17 cellular contexts compared by ENCODE assay signal in the genomic region with DNA sequence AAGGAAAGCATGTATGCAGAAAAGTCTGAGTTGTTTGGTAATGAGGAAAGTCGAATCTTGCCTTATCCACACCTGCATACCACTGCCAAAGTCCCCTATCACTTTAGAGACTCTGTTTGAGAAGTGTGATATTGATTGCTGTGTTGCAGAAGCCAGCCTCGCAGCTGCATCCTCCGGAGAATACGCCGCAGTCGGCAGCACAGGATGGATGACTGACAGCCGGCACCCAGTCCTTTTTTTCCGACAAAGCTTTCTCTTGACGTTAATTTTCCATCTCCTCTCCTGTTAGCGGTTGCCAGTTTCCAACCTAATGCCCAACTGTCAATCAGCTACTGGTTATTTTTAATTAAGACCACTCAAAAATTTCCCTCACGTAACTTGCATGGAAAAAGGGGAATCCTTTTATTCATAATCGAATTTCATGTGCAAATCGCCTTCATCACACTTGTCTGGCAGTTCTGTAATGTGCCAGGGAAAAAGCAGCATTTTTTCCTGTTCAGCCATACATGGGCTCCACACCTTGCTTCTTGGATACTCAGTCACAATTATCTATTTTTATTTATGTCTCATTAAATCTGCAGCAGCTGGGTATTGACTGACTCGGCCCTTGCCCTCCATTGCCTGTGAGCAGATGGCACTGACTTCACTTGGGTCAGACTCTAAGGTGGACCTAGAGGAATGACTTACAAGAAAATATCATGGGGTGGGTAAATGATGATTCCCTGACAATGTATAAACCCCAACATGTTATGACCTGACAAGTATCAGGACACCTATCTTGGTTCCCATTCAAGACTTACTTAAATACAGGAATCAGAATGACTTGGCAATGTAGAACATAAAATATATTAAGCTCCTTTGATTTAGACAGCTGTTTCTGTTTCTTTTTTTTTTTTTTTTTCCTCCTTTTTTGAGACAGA.
"Had no signal": no experiment of that assay in that cellular context is flagged by ENCODE, and none has a peak within 500 bp of the region (broad histone marks: within the 10 kb centered on the region; RNA-seq: fewer than 3 reads in every experiment).

No MANE protein-coding gene starts in this region.

- DNase-seq: activated CD4-positive, alpha-beta memory T cell treated with anti-CD3 and anti-CD28 coated beads for 36 hours; activated CD4-positive, alpha-beta T cell treated with anti-CD3 and anti-CD28 coated beads for 36 hours; activated effector memory CD4-positive, alpha-beta T cell treated with anti-CD3 and anti-CD28 coated beads, Interleukin-2, amount 50 U/mL, for 16 hours; activated T-cell treated with anti-CD3 and anti-CD28 coated beads, Interleukin-2, amount 50 U/mL, for 4 hours; cortex of kidney; effector CD4-positive, alpha-beta T cell; foreskin melanocyte; left cardiac atrium; lower lobe of right lung; ovary; stimulated activated CD4-positive, alpha-beta T cell treated with anti-CD3 and anti-CD28 coated beads, Interleukin-2, amount 100 ng/mL, for 48 hours; stimulated activated naive B cell treated with anti-CD40 and anti-IgM and Interleukin-4, amounts not matched to agents 10 μg/mL and 1 μg/mL and 100 μg/mL, for 72 hours; T-helper 17 cell; thyroid gland had no signal

- H3K4me1 Mint-ChIP-seq: activated CD4-positive, alpha-beta T cell treated with anti-CD3 and anti-CD28 coated beads for 36 hours; mesothelial cell of epicardium; stimulated activated naive B cell treated with anti-CD40 and anti-IgM and Interleukin-4, amounts not matched to agents 10 μg/mL and 1 μg/mL and 100 μg/mL, for 72 hours; T-helper 17 cell had no signal

- H3K27me3 Mint-ChIP-seq: activated CD4-positive, alpha-beta memory T cell treated with anti-CD3 and anti-CD28 coated beads for 36 hours; activated CD4-positive, alpha-beta T cell treated with anti-CD3 and anti-CD28 coated beads for 36 hours; stimulated activated naive B cell treated with anti-CD40 and anti-IgM and Interleukin-4, amounts not matched to agents 10 μg/mL and 1 μg/mL and 100 μg/mL, for 72 hours; T-helper 17 cell had no signal

- ATAC-seq: activated CD4-positive, alpha-beta T cell treated with anti-CD3 and anti-CD28 coated beads for 36 hours; activated naive CD4-positive, alpha-beta T cell treated with anti-CD3 and anti-CD28 coated beads, Interleukin-2, amount 50 U/mL, for 72 hours; activated T-cell treated with anti-CD3 and anti-CD28 coated beads, Interleukin-2, amount 50 U/mL, for 4 hours; left cardiac atrium; lower lobe of right lung; stimulated activated naive B cell treated with anti-CD40 and anti-IgM and Interleukin-4, amounts not matched to agents 10 μg/mL and 1 μg/mL and 100 μg/mL, for 72 hours; T-helper 17 cell had no signal

- H3K27ac Mint-ChIP-seq: activated CD4-positive, alpha-beta memory T cell treated with anti-CD3 and anti-CD28 coated beads for 36 hours; activated CD4-positive, alpha-beta T cell treated with anti-CD3 and anti-CD28 coated beads for 36 hours; activated naive CD4-positive, alpha-beta T cell treated with anti-CD3 and anti-CD28 coated beads, Interleukin-2, amount 50 U/mL, for 72 hours; mesothelial cell of epicardium; neural progenitor cell; stimulated activated naive B cell treated with anti-CD40 and anti-IgM and Interleukin-4, amounts not matched to agents 10 μg/mL and 1 μg/mL and 100 μg/mL, for 72 hours; T-helper 17 cell had no signal

- H3K9me3 Mint-ChIP-seq: mesothelial cell of epicardium, neural progenitor cell had no signal

- H3K36me3 Mint-ChIP-seq: activated CD4-positive, alpha-beta memory T cell treated with anti-CD3 and anti-CD28 coated beads for 36 hours; mesothelial cell of epicardium; neural progenitor cell; stimulated activated naive B cell treated with anti-CD40 and anti-IgM and Interleukin-4, amounts not matched to agents 10 μg/mL and 1 μg/mL and 100 μg/mL, for 72 hours had no signal

- H3K4me3 Mint-ChIP-seq: activated CD4-positive, alpha-beta memory T cell treated with anti-CD3 and anti-CD28 coated beads for 36 hours; activated CD4-positive, alpha-beta T cell treated with anti-CD3 and anti-CD28 coated beads for 36 hours; activated T-cell treated with anti-CD3 and anti-CD28 coated beads, Interleukin-2, amount 50 U/mL, for 4 hours; mesothelial cell of epicardium; neural progenitor cell; stimulated activated naive B cell treated with anti-CD40 and anti-IgM and Interleukin-4, amounts not matched to agents 10 μg/mL and 1 μg/mL and 100 μg/mL, for 72 hours; T-helper 17 cell had no signal
